Comparison of ENCODE assay signal across 17 cellular contexts in genomic region chr6:7692453-7692784, GRCh38. TPM values are rescaled to one million over a fixed set of nuclear protein-coding genes. Genes with fewer than 3 reads are reported as not detected.
DNase-seq lines count a peak whose midpoint lies in the region; ATAC-seq and TF ChIP-seq lines count a peak whose summit lies in the region.
"Had no signal": no experiment of that assay in that cellular context is flagged by ENCODE, and none has a peak within 500 bp of the region (broad histone marks: within the 10 kb centered on the region; RNA-seq: fewer than 3 reads in every experiment).

No MANE protein-coding gene starts in this region.

- H3K27ac Mint-ChIP-seq in chondrocyte (ENCODE audit: unreplicated experiment) (peak overlapping the region; percentile 92), nephron progenitor cell (peak overlapping the region; percentile 71)
- no peak overlapping the region for H3K27ac Mint-ChIP-seq in activated T-cell treated with anti-CD3 and anti-CD28 coated beads, Interleukin-2, amount 50 U/mL, for 72 hours
- H3K27ac Mint-ChIP-seq: stimulated activated effector memory CD8-positive, alpha-beta T cell treated with anti-CD3 and anti-CD28 coated beads, Interleukin-12 subunit alpha, Interleukin-12 subunit beta, amount 100 ng/mL, for 72 hours had no signal

- no peak for TF ChIP-seq CTCF in chondrocyte (IDR thresholded peaks at IDR 0.05)
- no peak for TF ChIP-seq CTCF in nephron progenitor cell (IDR thresholded peaks at IDR 0.05)

- DNase-seq in KBM-7 = peak; percentile 67
- DNase-seq in chondrocyte (ENCODE audit: low spot score) = no peak
- no peak for DNase-seq in nephron progenitor cell
- DNase-seq in NAMALWA (ENCODE audit: low spot score) = no peak
- DNase-seq in activated T-cell treated with anti-CD3 and anti-CD28 coated beads, Interleukin-2, amount 50 U/mL, for 72 hours = no peak
- DNase-seq in foreskin melanocyte = no peak
- DNase-seq: activated CD8-positive, alpha-beta memory T cell treated with anti-CD3 and anti-CD28 coated beads, Interleukin-2, amount 50 U/mL, for 48 hours; activated naive CD4-positive, alpha-beta T cell treated with Interleukin-2 at 50 U/mL for 16 hours; C1 segment of cervical spinal cord; heart right ventricle; NCI-H2227 treated with DMSO at 0.1 percent for 48 hours; SIG-M5 had no signal

- no peaks in the 10 kb centered on the region for H4K20me1 ChIP-seq in BLaER1 treated with 17β-estradiol and CSF1 and Interleukin-3, amounts not matched to agents 10 nM and 100 nM

- H3K4me3 Mint-ChIP-seq in chondrocyte (ENCODE audit: unreplicated experiment) = peak overlapping the region; percentile 68
- H3K4me3 Mint-ChIP-seq in nephron progenitor cell = no peak overlapping the region
- H3K4me3 Mint-ChIP-seq in activated T-cell treated with anti-CD3 and anti-CD28 coated beads, Interleukin-2, amount 50 U/mL, for 72 hours = no peak overlapping the region
- H3K4me3 Mint-ChIP-seq: stimulated activated effector memory CD8-positive, alpha-beta T cell treated with anti-CD3 and anti-CD28 coated beads, Interleukin-12 subunit alpha, Interleukin-12 subunit beta, amount 100 ng/mL, for 72 hours had no signal

- H3K9ac ChIP-seq in BLaER1 treated with 17β-estradiol and CSF1 and Interleukin-3, amounts not matched to agents 10 nM and 100 nM = no peak overlapping the region
- H3K9ac ChIP-seq: KMS-11 had no signal

- ATAC-seq in activated T-cell treated with anti-CD3 and anti-CD28 coated beads, Interleukin-2, amount 50 U/mL, for 72 hours (replicated peaks in 1 of 2) = no peak
- no peak for ATAC-seq in HG03460 (IDR thresholded peaks at IDR 0.05; ENCODE audit: unreplicated experiment)

- H3K36me3 ChIP-seq in BLaER1 treated with 17β-estradiol and CSF1 and Interleukin-3, amounts not matched to agents 10 nM and 100 nM = no peaks in the 10 kb centered on the region
- H3K36me3 ChIP-seq: heart right ventricle, tibial nerve had no signal

- H3K36me3 Mint-ChIP-seq in chondrocyte (ENCODE audit: low read depth) (no peaks in the 10 kb centered on the region), nephron progenitor cell (ENCODE audit: low read depth) (no peaks in the 10 kb centered on the region)
- no peaks in the 10 kb centered on the region for H3K36me3 Mint-ChIP-seq in activated T-cell treated with anti-CD3 and anti-CD28 coated beads, Interleukin-2, amount 50 U/mL, for 72 hours (ENCODE audit: insufficient read depth in 2 of 2)
- H3K36me3 Mint-ChIP-seq: stimulated activated effector memory CD8-positive, alpha-beta T cell treated with anti-CD3 and anti-CD28 coated beads, Interleukin-12 subunit alpha, Interleukin-12 subunit beta, amount 100 ng/mL, for 72 hours had no signal

- no peak overlapping the region for H3K4me3 ChIP-seq in BLaER1 treated with 17β-estradiol and CSF1 and Interleukin-3, amounts not matched to agents 10 nM and 100 nM
- H3K4me3 ChIP-seq: heart right ventricle, tibial nerve had no signal

- peaks cover 2 to 42% (median 20%) of the 10 kb centered on the region in 10 experiments; a peak in 19 of 20 replicates for H3K4me1 ChIP-seq in BLaER1 treated with 17β-estradiol and CSF1 and Interleukin-3, amounts not matched to agents 10 nM and 100 nM

- H3K27ac ChIP-seq in BLaER1 treated with 17β-estradiol and CSF1 and Interleukin-3, amounts not matched to agents 10 nM and 100 nM = peak overlapping the region in 2 of 11 experiments; percentile 13 to 33; a peak in 3 of 22 replicates
- H3K27ac ChIP-seq: heart right ventricle, KMS-11, tibial nerve had no signal

- in situ Hi-C loops in KBM-7 (cut with MboI; ENCODE audit: low pct_unique_long_range_greater_than_20kb, low sequenced_read_pairs) = no loop called here

- H3K4me1 Mint-ChIP-seq in chondrocyte (ENCODE audit: low read depth) (peaks cover 17% of the 10 kb centered on the region), nephron progenitor cell (peaks cover 27% of the 10 kb centered on the region)
- H3K4me1 Mint-ChIP-seq in activated T-cell treated with anti-CD3 and anti-CD28 coated beads, Interleukin-2, amount 50 U/mL, for 72 hours (ENCODE audit: low read depth) = peaks cover 4% of the 10 kb centered on the region
- H3K4me1 Mint-ChIP-seq: stimulated activated effector memory CD8-positive, alpha-beta T cell treated with anti-CD3 and anti-CD28 coated beads, Interleukin-12 subunit alpha, Interleukin-12 subunit beta, amount 100 ng/mL, for 72 hours had no signal

- H3K27me3 Mint-ChIP-seq in chondrocyte (ENCODE audit: low read depth) = no peaks in the 10 kb centered on the region
- H3K27me3 Mint-ChIP-seq in nephron progenitor cell (ENCODE audit: low read depth, poor library complexity) = no peaks in the 10 kb centered on the region
- peaks cover 33% of the 10 kb centered on the region for H3K27me3 Mint-ChIP-seq in activated T-cell treated with anti-CD3 and anti-CD28 coated beads, Interleukin-2, amount 50 U/mL, for 72 hours (ENCODE audit: low read depth)

- H3K9me3 ChIP-seq in BLaER1 treated with 17β-estradiol and CSF1 and Interleukin-3, amounts not matched to agents 10 nM and 100 nM (replicated peaks in 1 of 11) = peaks cover 0 to 16% (median 10%) of the 10 kb centered on the region in 11 experiments; a peak in 11 of 22 replicates
- H3K9me3 ChIP-seq: heart right ventricle, tibial nerve had no signal

- H3K9me3 Mint-ChIP-seq in chondrocyte (ENCODE audit: low read depth) (no peaks in the 10 kb centered on the region), nephron progenitor cell (peaks cover 7% of the 10 kb centered on the region)
- no peaks in the 10 kb centered on the region for H3K9me3 Mint-ChIP-seq in activated T-cell treated with anti-CD3 and anti-CD28 coated beads, Interleukin-2, amount 50 U/mL, for 72 hours
- H3K9me3 Mint-ChIP-seq: stimulated activated effector memory CD8-positive, alpha-beta T cell treated with anti-CD3 and anti-CD28 coated beads, Interleukin-12 subunit alpha, Interleukin-12 subunit beta, amount 100 ng/mL, for 72 hours had no signal

- H3K27me3 ChIP-seq in BLaER1 treated with 17β-estradiol and CSF1 and Interleukin-3, amounts not matched to agents 10 nM and 100 nM = no peaks in the 10 kb centered on the region
- H3K27me3 ChIP-seq: tibial nerve had no signal

- H3K4me2 ChIP-seq in BLaER1 treated with 17β-estradiol and CSF1 and Interleukin-3, amounts not matched to agents 10 nM and 100 nM = peak overlapping the region in 6 of 11 experiments; percentile 24 to 73 (median 54); a peak in 9 of 22 replicates
- H3K4me2 ChIP-seq: KMS-11 had no signal

RNA-seq across cellular contexts. Expression of gene BMP6, which starts 33.5 kb away (rescaled TPM):
- 0.49 to 0.50 TPM in 2 of 3 replicates, not detected in the other for total RNA-seq in chondrocyte
- 1 to 10 TPM in 1 of 2 donors, under 1 TPM in 1; 0.65 to 2.2 TPM for total RNA-seq in activated T-cell treated with anti-CD3 and anti-CD28 coated beads, Interleukin-2, amount 50 U/mL, for 72 hours
